8 cellular contexts compared by ENCODE assay signal in the genomic region with DNA sequence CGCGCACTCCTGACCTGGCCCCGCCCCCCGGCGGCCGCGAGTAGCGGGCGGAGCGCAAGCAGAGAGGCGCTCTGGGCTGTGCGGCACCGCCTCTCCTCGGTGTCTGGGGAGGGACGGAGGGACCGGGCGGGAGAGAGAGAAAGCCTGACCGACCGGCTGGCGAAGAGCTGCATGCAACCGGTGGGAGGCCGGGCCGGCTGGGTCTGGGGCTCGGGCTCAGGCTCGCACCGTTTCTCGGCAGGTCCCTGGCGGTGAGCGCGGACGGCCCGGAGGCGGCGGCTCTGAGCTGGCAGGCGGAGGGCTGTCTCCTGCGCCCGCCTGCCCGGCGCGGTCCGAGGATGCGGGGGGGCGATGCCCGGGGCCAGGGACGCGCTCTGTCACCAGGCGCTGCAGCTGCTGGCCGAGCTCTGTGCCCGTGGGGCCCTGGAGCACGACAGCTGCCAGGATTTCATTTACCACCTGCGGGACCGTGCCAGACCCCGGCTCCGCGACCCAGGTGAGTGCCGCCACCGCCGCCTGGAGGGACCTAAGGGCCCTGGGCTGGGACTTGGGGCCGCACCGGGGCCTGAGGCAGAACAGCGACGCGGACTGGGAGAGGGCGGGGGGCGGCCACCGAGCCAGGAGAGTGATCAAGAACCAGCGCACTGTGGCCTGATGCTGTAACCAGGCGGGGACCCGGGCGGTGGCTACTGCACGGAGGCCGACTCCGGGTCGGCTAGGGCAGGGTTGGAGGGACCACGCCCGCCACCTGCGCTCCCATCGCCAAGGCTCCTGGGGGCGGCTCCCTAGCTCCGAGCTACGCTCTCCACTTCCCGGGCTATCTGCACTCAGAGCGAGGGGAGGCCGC. TPM values are rescaled to one million over a fixed set of nuclear protein-coding genes. Genes with fewer than 3 reads are reported as not detected.
DNase-seq lines count a peak whose midpoint lies in the region; ATAC-seq and TF ChIP-seq lines count a peak whose summit lies in the region.

A gene with protein sequence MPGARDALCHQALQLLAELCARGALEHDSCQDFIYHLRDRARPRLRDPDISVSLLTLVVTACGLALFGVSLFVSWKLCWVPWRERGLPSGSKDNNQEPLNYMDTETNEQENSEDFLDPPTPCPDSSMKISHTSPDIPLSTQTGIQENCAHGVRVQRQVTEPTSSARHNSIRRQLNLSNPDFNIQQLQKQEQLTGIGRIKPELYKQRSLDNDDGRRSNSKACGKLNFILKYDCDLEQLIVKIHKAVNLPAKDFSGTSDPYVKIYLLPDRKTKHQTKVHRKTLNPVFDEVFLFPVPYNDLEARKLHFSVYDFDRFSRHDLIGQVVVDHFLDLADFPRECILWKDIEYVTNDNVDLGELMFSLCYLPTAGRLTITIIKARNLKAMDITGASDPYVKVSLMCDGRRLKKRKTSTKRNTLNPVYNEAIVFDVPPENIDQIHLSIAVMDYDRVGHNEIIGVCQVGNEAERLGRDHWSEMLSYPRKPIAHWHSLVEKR (plus strand): TSS at position 69 of the 847 bp plus-strand sequence. CDS start 283 bp downstream, at position 352.

- peak; percentile 74 for ATAC-seq in activated naive CD8-positive, alpha-beta T cell treated with anti-CD3 and anti-CD28 coated beads, Interleukin-2, amount 50 U/mL, for 24 hours
- ATAC-seq in left ventricle myocardium superior = peak; percentile 97
- no peak for ATAC-seq in GM21786 (IDR thresholded peaks at IDR 0.05; ENCODE audit: unreplicated experiment)

- H4K20me1 ChIP-seq in KMS-11 (ENCODE audit: insufficient read depth) = no peaks in the 10 kb centered on the region

- no peak within 1 kb of the TSS for H3K9ac ChIP-seq in KMS-11

- DNase-seq in T47D (ENCODE audit: low read depth in 1 of 2, low spot score in 1 of 2) (peak; percentile 53 to 66), MCF 10A (ENCODE audit: unreplicated experiment) (no peak), left ventricle myocardium superior (peak; percentile 69), pons (ENCODE audit: low spot score) (peak; percentile 69), A172 (ENCODE audit: low spot score) (no peak)
- peak; percentile 10 for DNase-seq in activated naive CD8-positive, alpha-beta T cell treated with anti-CD3 and anti-CD28 coated beads, Interleukin-2, amount 50 U/mL, for 24 hours

- no TSS peak for BruUV-seq in MCF 10A (replicated peaks; lab: Mats Ljungman, UMichigan)

- CTCF ChIA-PET in MCF 10A (lab: Yijun Ruan, JAX) = no interaction called here

- H3K27ac Mint-ChIP-seq in MCF 10A (ENCODE audit: low read depth, unreplicated experiment) = no peak within 1 kb of the TSS
- no peak within 1 kb of the TSS for H3K27ac Mint-ChIP-seq in activated naive CD8-positive, alpha-beta T cell treated with anti-CD3 and anti-CD28 coated beads, Interleukin-2, amount 50 U/mL, for 24 hours

- H2AFZ ChIP-seq in KMS-11 (ENCODE audit: low read depth) = peak within 1 kb of the TSS; percentile 64

- no peaks in the 10 kb centered on the region for H3K79me2 ChIP-seq in KMS-11 (ENCODE audit: insufficient read depth, low read depth)

- H3K27me3 ChIP-seq in KMS-11 (ENCODE audit: insufficient read depth, low read depth) = no peaks in the 10 kb centered on the region

- peaks cover 7% of the 10 kb centered on the region for H3K9me3 Mint-ChIP-seq in MCF 10A (ENCODE audit: unreplicated experiment)
- H3K9me3 Mint-ChIP-seq in activated naive CD8-positive, alpha-beta T cell treated with anti-CD3 and anti-CD28 coated beads, Interleukin-2, amount 50 U/mL, for 24 hours = no peaks in the 10 kb centered on the region

- H3K36me3 Mint-ChIP-seq in MCF 10A (ENCODE audit: insufficient read depth, unreplicated experiment) = no peaks in the 10 kb centered on the region
- H3K36me3 Mint-ChIP-seq in activated naive CD8-positive, alpha-beta T cell treated with anti-CD3 and anti-CD28 coated beads, Interleukin-2, amount 50 U/mL, for 24 hours (ENCODE audit: low read depth) = no peaks in the 10 kb centered on the region

- H3K4me3 Mint-ChIP-seq in MCF 10A (ENCODE audit: unreplicated experiment) = no peak within 1 kb of the TSS
- H3K4me3 Mint-ChIP-seq in activated naive CD8-positive, alpha-beta T cell treated with anti-CD3 and anti-CD28 coated beads, Interleukin-2, amount 50 U/mL, for 24 hours = peak within 1 kb of the TSS; percentile 16

- H3K27me3 Mint-ChIP-seq in MCF 10A (ENCODE audit: insufficient read depth, unreplicated experiment) = peaks cover 17% of the 10 kb centered on the region
- peaks cover 41% of the 10 kb centered on the region for H3K27me3 Mint-ChIP-seq in activated naive CD8-positive, alpha-beta T cell treated with anti-CD3 and anti-CD28 coated beads, Interleukin-2, amount 50 U/mL, for 24 hours

- H3K27ac ChIP-seq in KMS-11 = no peak within 1 kb of the TSS

- in situ Hi-C loops in T47D (cut with HindIII; ENCODE audit: low pct_unique_long_range_greater_than_20kb, low sequenced_read_pairs) = no loop called here

- no peaks in the 10 kb centered on the region for H3K4me1 Mint-ChIP-seq in MCF 10A (ENCODE audit: insufficient read depth, unreplicated experiment)
- peaks cover 2% of the 10 kb centered on the region for H3K4me1 Mint-ChIP-seq in activated naive CD8-positive, alpha-beta T cell treated with anti-CD3 and anti-CD28 coated beads, Interleukin-2, amount 50 U/mL, for 24 hours

- intact Hi-C loops in MCF 10A (cut with micrococcal nuclease) = no loop called here
- intact Hi-C loops in left ventricle myocardium superior (cut with micrococcal nuclease) = no loop called here

- H3K36me3 ChIP-seq in KMS-11 (ENCODE audit: insufficient read depth) = no peaks in the 10 kb centered on the region

- TF ChIP-seq CTCF in MCF 10A (IDR thresholded peaks at IDR 0.05; ENCODE audit: unreplicated experiment) (no peak), KMS-11 (conservative IDR thresholded peaks at IDR 0.05; ENCODE audit: low read depth, low read length) (no peak)

- no peak within 1 kb of the TSS for H3K4me3 ChIP-seq in KMS-11 (IDR thresholded peaks at IDR 0.05; ENCODE audit: insufficient read depth, low read depth, low read length)

- no peaks in the 10 kb centered on the region for H3K4me1 ChIP-seq in KMS-11 (ENCODE audit: low read depth, poor library complexity, severe bottlenecking)

- POLR2A ChIA-PET in MCF 10A (lab: Yijun Ruan, JAX) = no interaction called here

- H3K4me2 ChIP-seq in KMS-11 = peak within 1 kb of the TSS; percentile 45

RNA-seq across cellular contexts. Expression of the gene that starts here (rescaled TPM):
- total RNA-seq in MCF 10A (2022) (not detected in 2 replicates), left ventricle myocardium superior (0.15 TPM)
- total RNA-seq in A172 (2014; rRNA removed; shearing (Covaris generic)) = not detected in 2 replicates

Comparison
In these comparisons a context has a peak if more than half of its experiments do, and no peak if none do; other contexts are left out.
1. DNase-seq: peak in T47D (2 of 2), activated naive CD8-positive, alpha-beta T cell treated with anti-CD3 and anti-CD28 coated beads, Interleukin-2, amount 50 U/mL, for 24 hours (single experiment) and pons (single experiment); none in MCF 10A (single experiment) and A172 (single experiment).
2. Peak in DNase-seq and ATAC-seq in left ventricle myocardium superior; RNA of the gene not detected or under 1 TPM.